In the genomic region with DNA sequence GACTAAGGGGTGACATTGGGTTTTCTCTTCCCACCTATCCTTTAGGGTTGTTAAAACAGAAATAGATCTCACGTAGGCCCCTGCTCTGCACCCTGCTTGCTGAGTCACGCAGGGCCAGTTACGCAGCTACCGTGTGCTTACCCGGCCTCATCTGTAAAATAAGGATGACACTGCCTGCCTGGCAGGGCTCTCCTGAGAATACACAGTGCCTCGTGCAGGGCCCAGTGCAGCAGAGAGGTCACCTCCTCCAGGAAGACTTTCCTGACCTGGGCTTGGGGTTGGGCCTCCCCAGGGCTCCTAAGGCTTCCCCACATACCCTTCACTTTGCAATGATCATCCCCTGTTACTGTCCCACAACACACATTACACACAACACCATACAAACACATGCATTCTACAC, we compare ENCODE assay signal across 19 cellular contexts. TPM values are rescaled to one million over a fixed set of nuclear protein-coding genes. Genes with fewer than 3 reads are reported as not detected.
DNase-seq lines count a peak whose midpoint lies in the region; ATAC-seq, FAIRE-seq and TF ChIP-seq lines count a peak whose summit lies in the region.
"Had no signal": no experiment of that assay in that cellular context is flagged by ENCODE, and none has a peak within 500 bp of the region (broad histone marks: within the 10 kb centered on the region; RNA-seq: fewer than 3 reads in every experiment).

No MANE protein-coding gene starts in this region.

- H3K4me3 ChIP-seq in K562: no peak overlapping the region
- H3K4me3 ChIP-seq in Peyer's patch: no peak overlapping the region
- H3K4me3 ChIP-seq in Caco-2 (ENCODE audit: low read depth, low read length): no peak overlapping the region
- H3K4me3 ChIP-seq: A549, GM12878, GM23248 had no signal

- H3K4me2 ChIP-seq in K562 (ENCODE audit: insufficient read depth, low read length): no peak overlapping the region
- H3K4me2 ChIP-seq: A549 had no signal

- H3K27me3 Mint-ChIP-seq in CD14-positive monocyte (ENCODE audit: low read depth in 3 of 3): peaks cover 0 to 8% (median 2%) of the 10 kb centered on the region in 3 donors
- peaks cover 5% of the 10 kb centered on the region for H3K27me3 Mint-ChIP-seq in Caco-2 (ENCODE audit: insufficient read depth, unreplicated experiment)

- H3K27ac ChIP-seq in K562 (ENCODE audit: extremely low read depth, low read depth, low read length) (no peak overlapping the region), Peyer's patch (no peak overlapping the region)
- H3K27ac ChIP-seq: A549, GM23248 had no signal

- H3K36me3 ChIP-seq in K562 (ENCODE audit: control insufficient read depth, insufficient read depth, low read length): no peaks in the 10 kb centered on the region
- no peaks in the 10 kb centered on the region for H3K36me3 ChIP-seq in Peyer's patch
- no peaks in the 10 kb centered on the region for H3K36me3 ChIP-seq in Caco-2 (ENCODE audit: control insufficient read depth, insufficient read depth, low read length)
- H3K36me3 ChIP-seq: BE2C had no signal

- no peak for TF ChIP-seq EP300 in K562 (IDR thresholded peaks at IDR 0.05; ENCODE audit: low read length)

- DNase-seq in CD14-positive monocyte (ENCODE audit: low spot score) (peak; percentile 13), K562 (ENCODE audit: extremely low read depth in 1 of 4, low spot score in 3 of 4) (no peak), sciatic nerve (ENCODE audit: low spot score) (peak; percentile 1), ureter (ENCODE audit: low spot score) (peak; percentile 25), Peyer's patch (no peak), NCI-H187 treated with DMSO at 0.1 percent for 48 hours (lab: John Stamatoyannopoulos, UW) (no peak), Caco-2 (no peak)
- DNase-seq: BE2C; CD4-positive, CD25-positive, alpha-beta regulatory T cell; DND-41; GM23248; KBM-7 had no signal

- H3K27me3 ChIP-seq in K562 (ENCODE audit: control insufficient read depth in 2 of 2, insufficient read depth in 2 of 2, low read length in 2 of 2) (peaks cover 0 to 33% of the 10 kb centered on the region in 2 experiments; a peak in 3 of 5 replicates), Peyer's patch (no peaks in the 10 kb centered on the region), Caco-2 (replicated peaks; ENCODE audit: control insufficient read depth, insufficient read depth, low read length) (no peaks in the 10 kb centered on the region)
- H3K27me3 ChIP-seq: BE2C had no signal

- TF ChIP-seq CTCF in CD14-positive monocyte (IDR thresholded peaks at IDR 0.05) (no peak), K562 (IDR thresholded peaks at IDR 0.05 in 2 of 3, conservative IDR thresholded peaks at IDR 0.05 in 1 of 3; ENCODE audit: insufficient read depth in 2 of 3, low read depth in 1 of 3, low read length in 3 of 3) (no peak), Peyer's patch (IDR thresholded peaks at IDR 0.05) (no peak), Caco-2 (IDR thresholded peaks at IDR 0.05; ENCODE audit: insufficient read depth in 1 of 2, low read depth in 1 of 2, low read length in 1 of 2, severe bottlenecking in 1 of 2, unreplicated experiment in 1 of 2) (no peak)

- no peaks in the 10 kb centered on the region for H4K20me1 ChIP-seq in K562 (replicated peaks; ENCODE audit: control insufficient read depth, insufficient read depth, low read length)

- no peak for TF ChIP-seq POLR2A in K562 (conservative IDR thresholded peaks at IDR 0.05)
- no peak for TF ChIP-seq POLR2A in Peyer's patch (IDR thresholded peaks at IDR 0.05)

- 0% methylated on average over 6 of the region's 6 CpGs for WGBS in K562 (ENCODE audit: insufficient coverage, low coverage, missing lambda C conversion rate)

- peaks cover 0 to 1% (median 0%) of the 10 kb centered on the region in 7 donors for H3K9me3 Mint-ChIP-seq in CD14-positive monocyte
- no peaks in the 10 kb centered on the region for H3K9me3 Mint-ChIP-seq in Caco-2 (ENCODE audit: unreplicated experiment)

- no peaks in the 10 kb centered on the region; a peak in 1 of 5 replicates for H3K4me1 ChIP-seq in K562 (replicated peaks in 1 of 2; ENCODE audit: control insufficient read depth in 2 of 2, insufficient read depth in 2 of 2, low read length in 2 of 2)
- H3K4me1 ChIP-seq in Peyer's patch: no peaks in the 10 kb centered on the region
- H3K4me1 ChIP-seq in Caco-2: no peaks in the 10 kb centered on the region
- H3K4me1 ChIP-seq: A549 had no signal

- H3K36me3 Mint-ChIP-seq in CD14-positive monocyte (no peaks in the 10 kb centered on the region), Caco-2 (ENCODE audit: insufficient read depth, unreplicated experiment) (no peaks in the 10 kb centered on the region)
- H3K36me3 Mint-ChIP-seq: CD4-positive, CD25-positive, alpha-beta regulatory T cell had no signal

- H3K27ac Mint-ChIP-seq in CD14-positive monocyte: no peak overlapping the region
- H3K27ac Mint-ChIP-seq in Caco-2 (ENCODE audit: unreplicated experiment): no peak overlapping the region
- H3K27ac Mint-ChIP-seq: CD4-positive, CD25-positive, alpha-beta regulatory T cell had no signal

- no peak for TF ChIP-seq RAD21 in K562 (CRISPR knock-in tag; conservative IDR thresholded peaks at IDR 0.05 in 1 of 2, IDR thresholded peaks at IDR 0.05 in 1 of 2)

- in situ Hi-C loops in K562 (cut with MboI): no loop called here

- H3K4me1 Mint-ChIP-seq in CD14-positive monocyte (no peaks in the 10 kb centered on the region), Caco-2 (ENCODE audit: low read depth, unreplicated experiment) (no peaks in the 10 kb centered on the region)
- H3K4me1 Mint-ChIP-seq: CD4-positive, CD25-positive, alpha-beta regulatory T cell had no signal

- POLR2A ChIA-PET in K562 (lab: Yijun Ruan, JAX): no interaction called here
- POLR2A ChIA-PET in Caco-2 (lab: Charles Lee): no interaction called here

- no peak overlapping the region for H3K9ac ChIP-seq in K562 (ENCODE audit: insufficient read depth in 1 of 2, low read depth in 2 of 2, low read length in 2 of 2)
- H3K9ac ChIP-seq: GM23248 had no signal

- H3K9me3 ChIP-seq in K562 (replicated peaks; ENCODE audit: control insufficient read depth, insufficient read depth, low read depth, low read length) (no peaks in the 10 kb centered on the region), Peyer's patch (no peaks in the 10 kb centered on the region), Caco-2 (no peaks in the 10 kb centered on the region)
- H3K9me3 ChIP-seq: A549, BE2C had no signal

- H3K9me1 ChIP-seq in K562 (ENCODE audit: control insufficient read depth, insufficient read depth, low read length): no peaks in the 10 kb centered on the region

- FAIRE-seq in K562 (lab: Jason Lieb, UNC): no peak
- FAIRE-seq: A549, D721Med, GM12878, GM18507, H54 had no signal

- H3K79me2 ChIP-seq in K562 (ENCODE audit: control insufficient read depth, insufficient read depth, low read length): no peaks in the 10 kb centered on the region

- ATAC-seq in K562 (no peak), sciatic nerve (no peak)
- ATAC-seq: A549, GM12878, HCT116 had no signal

- H2AFZ ChIP-seq in K562 (ENCODE audit: low read depth, low read length): no peak overlapping the region
- H2AFZ ChIP-seq: GM23248 had no signal

- intact Hi-C loops in CD14-positive monocyte (cut with micrococcal nuclease) (no loop called here), K562 (cut with micrococcal nuclease) (no loop called here), sciatic nerve (cut with DNase I) (no loop called here), Caco-2 (cut with micrococcal nuclease; ENCODE audit: unreplicated experiment) (no loop called here)

- CTCF ChIA-PET in K562 (lab: Yijun Ruan, JAX; ENCODE audit: low intra/inter-chr PET ratio): no interaction called here
- CTCF ChIA-PET in Caco-2 (lab: Charles Lee): no interaction called here

- H3K4me3 Mint-ChIP-seq in CD14-positive monocyte (no peak overlapping the region), Caco-2 (ENCODE audit: unreplicated experiment) (no peak overlapping the region)
- H3K4me3 Mint-ChIP-seq: CD4-positive, CD25-positive, alpha-beta regulatory T cell had no signal

- BruUV-seq in K562 (replicated peaks; lab: Mats Ljungman, UMichigan) (no TSS peak), Caco-2 (replicated peaks; lab: Mats Ljungman, UMichigan) (no TSS peak)

RNA-seq across cellular contexts. Expression of a gene that starts 33.6 kb away (rescaled TPM):
- polyA plus RNA-seq in CD14-positive monocyte (under 1 TPM in 1 of 2 donors, not detected in 1; 0.08 TPM), K562 (2011; rRNA removed) (not detected in 2 replicates), K562 (2014; fragmentation: Illumina TruSeq; extraction: Trizol) (not detected in 2 replicates), K562 (2014; fragmentation: Nextera tagmentation; extraction: Ambion mirVana) (not detected), K562 (2014; rRNA removed) (not detected in 2 replicates)
- total RNA-seq in K562 (2011; cell fraction: chromatin; rRNA removed; ENCODE audit: low replicate concordance): not detected in 2 replicates
- total RNA-seq in K562 (2011; cell fraction: nucleolus; rRNA removed): not detected in 2 replicates
- not detected in 2 replicates for total RNA-seq in K562 (2011; cell fraction: nucleoplasm; rRNA removed)
- total RNA-seq in K562 (2014; rRNA removed) (not detected in 2 replicates), K562 (2014; rRNA removed; fragmentation: Illumina TruSeq; extraction: Trizol) (not detected in 2 replicates), K562 (2015; rRNA removed; fragmentation: Illumina TruSeq; extraction: Trizol) (not detected in 2 replicates), K562 (2021) (0.11 TPM in 1 of 2 replicates, not detected in the other), sciatic nerve (0.76 TPM), ureter (0.29 TPM), Peyer's patch (1 to 10 TPM in 2 of 4 donors, not detected in 2; 1.2 to 6.6 TPM), Caco-2 (2022) (not detected in 2 replicates)
- not detected in 2 replicates for polyA plus RNA-seq in K562 (2011; cell fraction: cytosol; rRNA removed)
- polyA plus RNA-seq in K562 (2011; cell fraction: nucleus; rRNA removed): not detected in 2 replicates
- 0.04 TPM in 1 of 2 replicates, not detected in the other for polyA plus RNA-seq in K562 (2012)
- polyA minus RNA-seq in K562 (2011; rRNA and poly(A)+ RNA removed): not detected in 2 replicates
- not detected in 2 replicates for polyA minus RNA-seq in K562 (2011; cell fraction: cytosol; rRNA and poly(A)+ RNA removed)
- polyA minus RNA-seq in K562 (2011; cell fraction: nucleus; rRNA and poly(A)+ RNA removed): not detected in 2 replicates
- total RNA-seq: GM23248 had no signal
- polyA plus RNA-seq: A549, AG04450, GM23248 had no signal

RNA-seq across cellular contexts. Expression of a gene that starts 35.7 kb away (rescaled TPM):
- polyA plus RNA-seq in CD14-positive monocyte: under 1 TPM; 0.39 to 0.93 TPM
- total RNA-seq in K562 (2011; cell fraction: chromatin; rRNA removed; ENCODE audit: low replicate concordance): 0.42 TPM in 1 of 2 replicates, not detected in the other
- 0.33 TPM in 1 of 2 replicates, not detected in the other for total RNA-seq in K562 (2011; cell fraction: nucleolus; rRNA removed)
- total RNA-seq in K562 (2011; cell fraction: nucleoplasm; rRNA removed): 0.44 TPM in 1 of 2 replicates, not detected in the other
- total RNA-seq in K562 (2014; rRNA removed): 0.82 TPM in 1 of 2 replicates, not detected in the other
- total RNA-seq in K562 (2014; rRNA removed; fragmentation: Illumina TruSeq; extraction: Trizol): not detected in 2 replicates
- total RNA-seq in K562 (2015; rRNA removed; fragmentation: Illumina TruSeq; extraction: Trizol): 0.04 TPM in 1 of 2 replicates, not detected in the other
- total RNA-seq in K562 (2021): 0.27 and 0.29 TPM in 2 replicates
- 0.01 and 0.03 TPM in 2 replicates for polyA plus RNA-seq in K562 (2011; rRNA removed)
- 0.01 TPM in 1 of 2 replicates, not detected in the other for polyA plus RNA-seq in K562 (2011; cell fraction: cytosol; rRNA removed)
- polyA plus RNA-seq in K562 (2011; cell fraction: nucleus; rRNA removed): 0.17 TPM in 1 of 2 replicates, not detected in the other
- 0.26 and 0.62 TPM in 2 replicates for polyA plus RNA-seq in K562 (2012)
- 0.03 and 0.12 TPM in 2 replicates for polyA plus RNA-seq in K562 (2014; fragmentation: Illumina TruSeq; extraction: Trizol)
- not detected for polyA plus RNA-seq in K562 (2014; fragmentation: Nextera tagmentation; extraction: Ambion mirVana)
- polyA plus RNA-seq in K562 (2014; rRNA removed): not detected in 2 replicates
- polyA minus RNA-seq in K562 (2011; rRNA and poly(A)+ RNA removed): not detected in 2 replicates
- not detected in 2 replicates for polyA minus RNA-seq in K562 (2011; cell fraction: cytosol; rRNA and poly(A)+ RNA removed)
- 0.13 TPM in 1 of 2 replicates, not detected in the other for polyA minus RNA-seq in K562 (2011; cell fraction: nucleus; rRNA and poly(A)+ RNA removed)
- 39.2 TPM for total RNA-seq in sciatic nerve
- total RNA-seq in ureter: 68.1 TPM
- 10 to 100 TPM in 3 of 4 donors, 1 to 10 TPM in 1; 10.0 to 39.6 (median 30.0) TPM for total RNA-seq in Peyer's patch
- total RNA-seq in Caco-2 (2022): 17.8 and 24.9 TPM in 2 replicates

Comparison
In these comparisons a context has a peak if more than half of its experiments do, and no peak if none do; other contexts are left out.
1. DNase-seq: peak in CD14-positive monocyte (single experiment), sciatic nerve (single experiment) and ureter (single experiment); none in K562 (0 of 4), Peyer's patch (0 of 3), NCI-H187 treated with DMSO at 0.1 percent for 48 hours (single experiment) and Caco-2 (0 of 2).
2. RNA of a gene that starts 35.7 kb away (total RNA-seq): 68.1 TPM in ureter (single experiment), 39.2 TPM in sciatic nerve (single experiment), 10.0 to 39.6 TPM in Peyer's patch and 17.8 to 24.9 TPM in Caco-2; 0.04 to 0.82 TPM in K562; every median in the first group is over 4 times any median in the second.